Comparison of ENCODE assay signal across 1 cellular context in the genomic region with DNA sequence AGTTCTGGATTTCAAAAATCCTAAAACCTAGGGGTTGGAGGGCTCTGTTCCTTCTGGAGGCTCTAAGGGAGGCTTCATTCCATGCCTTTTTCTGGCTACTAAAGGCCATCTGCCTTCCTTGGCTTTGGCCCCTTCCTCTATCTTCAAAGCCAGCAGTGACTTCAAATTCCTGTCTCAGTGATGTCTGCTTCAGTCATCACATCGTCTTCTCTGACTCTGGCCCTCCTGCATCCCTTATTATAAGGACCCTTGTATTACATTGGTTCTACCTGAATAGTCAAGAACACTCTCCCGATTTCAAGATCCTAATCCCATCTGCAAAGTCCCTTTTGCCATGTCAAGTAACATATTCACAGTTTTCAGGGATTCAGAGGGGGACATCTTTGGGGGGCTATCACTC.
TF ChIP-seq lines count a peak whose summit lies in the region.

No MANE protein-coding gene starts in this region.

TF ChIP-seq in HCT116, 20 proteins besides CTCF, POLR2A, EP300 and RAD21 (continued from another document):
- TF ChIP-seq, protein P1, sequence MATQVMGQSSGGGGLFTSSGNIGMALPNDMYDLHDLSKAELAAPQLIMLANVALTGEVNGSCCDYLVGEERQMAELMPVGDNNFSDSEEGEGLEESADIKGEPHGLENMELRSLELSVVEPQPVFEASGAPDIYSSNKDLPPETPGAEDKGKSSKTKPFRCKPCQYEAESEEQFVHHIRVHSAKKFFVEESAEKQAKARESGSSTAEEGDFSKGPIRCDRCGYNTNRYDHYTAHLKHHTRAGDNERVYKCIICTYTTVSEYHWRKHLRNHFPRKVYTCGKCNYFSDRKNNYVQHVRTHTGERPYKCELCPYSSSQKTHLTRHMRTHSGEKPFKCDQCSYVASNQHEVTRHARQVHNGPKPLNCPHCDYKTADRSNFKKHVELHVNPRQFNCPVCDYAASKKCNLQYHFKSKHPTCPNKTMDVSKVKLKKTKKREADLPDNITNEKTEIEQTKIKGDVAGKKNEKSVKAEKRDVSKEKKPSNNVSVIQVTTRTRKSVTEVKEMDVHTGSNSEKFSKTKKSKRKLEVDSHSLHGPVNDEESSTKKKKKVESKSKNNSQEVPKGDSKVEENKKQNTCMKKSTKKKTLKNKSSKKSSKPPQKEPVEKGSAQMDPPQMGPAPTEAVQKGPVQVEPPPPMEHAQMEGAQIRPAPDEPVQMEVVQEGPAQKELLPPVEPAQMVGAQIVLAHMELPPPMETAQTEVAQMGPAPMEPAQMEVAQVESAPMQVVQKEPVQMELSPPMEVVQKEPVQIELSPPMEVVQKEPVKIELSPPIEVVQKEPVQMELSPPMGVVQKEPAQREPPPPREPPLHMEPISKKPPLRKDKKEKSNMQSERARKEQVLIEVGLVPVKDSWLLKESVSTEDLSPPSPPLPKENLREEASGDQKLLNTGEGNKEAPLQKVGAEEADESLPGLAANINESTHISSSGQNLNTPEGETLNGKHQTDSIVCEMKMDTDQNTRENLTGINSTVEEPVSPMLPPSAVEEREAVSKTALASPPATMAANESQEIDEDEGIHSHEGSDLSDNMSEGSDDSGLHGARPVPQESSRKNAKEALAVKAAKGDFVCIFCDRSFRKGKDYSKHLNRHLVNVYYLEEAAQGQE (IDR thresholded peaks at IDR 0.05; ENCODE audit: low read depth) = no peak
- TF ChIP-seq SIN3A (IDR thresholded peaks at IDR 0.05; ENCODE audit: low read depth) = no peak
- TF ChIP-seq ZNF274 (IDR thresholded peaks at IDR 0.05; ENCODE audit: low read depth, low read length) = no peak
- no peak for TF ChIP-seq CBX3 (IDR thresholded peaks at IDR 0.05; ENCODE audit: low read depth)
